7 cellular contexts compared by ENCODE assay signal in genomic region chr13:90826688-90827087, GRCh38.
"Had no signal": no experiment of that assay in that cellular context is flagged by ENCODE, and none has a peak within 500 bp of the region (broad histone marks: within the 10 kb centered on the region; RNA-seq: fewer than 3 reads in every experiment).

No MANE protein-coding gene starts in this region.

- H3K4me2 ChIP-seq: KMS-11 had no signal

- DNase-seq: IMR-90, KBM-7, KG1 had no signal

- H3K9ac ChIP-seq: KMS-11 had no signal

- ATAC-seq: HepG2 had no signal

- H3K27ac ChIP-seq: HL-60, KMS-11 had no signal

- FAIRE-seq: HepG2, HTR-8/SVneo had no signal
